17 cellular contexts compared by ENCODE assay signal in the genomic region with DNA sequence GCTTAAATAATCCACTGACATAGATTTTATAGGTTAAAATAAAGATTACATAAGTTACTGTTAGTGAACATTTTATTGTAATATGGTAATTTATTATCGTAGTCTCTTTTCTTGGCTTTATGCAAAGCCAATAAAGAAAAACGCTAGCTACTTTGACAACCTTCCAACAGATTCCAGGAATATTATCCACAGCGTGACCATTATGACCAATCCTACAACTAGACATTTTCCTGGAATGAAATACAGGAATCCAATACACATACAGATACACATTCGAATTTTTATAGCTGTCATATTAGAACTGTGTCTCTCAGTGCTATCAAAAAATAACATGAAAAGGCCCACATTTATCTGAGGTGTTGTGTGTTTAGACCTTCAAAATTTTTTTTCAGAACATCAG. TPM values are rescaled to one million over a fixed set of nuclear protein-coding genes. Genes with fewer than 3 reads are reported as not detected.
DNase-seq lines count a peak whose midpoint lies in the region; ATAC-seq and TF ChIP-seq lines count a peak whose summit lies in the region.
"Had no signal": no experiment of that assay in that cellular context is flagged by ENCODE, and none has a peak within 500 bp of the region (broad histone marks: within the 10 kb centered on the region; RNA-seq: fewer than 3 reads in every experiment).

No MANE protein-coding gene starts in this region.

- no peak overlapping the region for H3K4me3 Mint-ChIP-seq in stimulated activated effector memory CD8-positive, alpha-beta T cell treated with anti-CD3 and anti-CD28 coated beads, Interleukin-12 subunit alpha, Interleukin-12 subunit beta, amount 100 ng/mL, for 72 hours
- H3K4me3 Mint-ChIP-seq in WTC11: no peak overlapping the region
- no peak overlapping the region for H3K4me3 Mint-ChIP-seq in type B pancreatic cell
- H3K4me3 Mint-ChIP-seq: B cell had no signal

- H3K9ac ChIP-seq in adipocyte (ENCODE audit: low read length): no peak overlapping the region

- CTCF ChIA-PET in WTC11 (lab: Charles Lee): no interaction called here

- peak overlapping the region; percentile 2 for H3K4me3 ChIP-seq in adipocyte (ENCODE audit: low read length)
- H3K4me3 ChIP-seq in fibroblast of mammary gland (ENCODE audit: control insufficient read depth, low read depth, low read length): no peak overlapping the region
- H3K4me3 ChIP-seq: Peyer's patch had no signal

- peak overlapping the region; percentile 16 for H3K27ac Mint-ChIP-seq in stimulated activated effector memory CD8-positive, alpha-beta T cell treated with anti-CD3 and anti-CD28 coated beads, Interleukin-12 subunit alpha, Interleukin-12 subunit beta, amount 100 ng/mL, for 72 hours
- H3K27ac Mint-ChIP-seq in WTC11 (no peak overlapping the region), type B pancreatic cell (no peak overlapping the region)
- H3K27ac Mint-ChIP-seq: B cell had no signal

- H3K27me3 Mint-ChIP-seq in WTC11 (ENCODE audit: low read depth): no peaks in the 10 kb centered on the region
- H3K27me3 Mint-ChIP-seq in type B pancreatic cell: no peaks in the 10 kb centered on the region
- H3K27me3 Mint-ChIP-seq: B cell had no signal

- ATAC-seq in stimulated activated effector memory CD8-positive, alpha-beta T cell treated with anti-CD3 and anti-CD28 coated beads, Interleukin-12 subunit alpha, Interleukin-12 subunit beta, amount 100 ng/mL, for 72 hours: no peak
- ATAC-seq in HG03432 (IDR thresholded peaks at IDR 0.05; ENCODE audit: unreplicated experiment): no peak
- no peak for ATAC-seq in WTC11

- DNase-seq in EH (ENCODE audit: low read depth) (peak; percentile 58), adipocyte (ENCODE audit: low read depth) (no peak), fibroblast of mammary gland (ENCODE audit: low read depth) (peak; percentile 45), SW 1271 (lab: John Stamatoyannopoulos, UW) (no peak), WTC11 (ENCODE audit: low spot score) (no peak), type B pancreatic cell (ENCODE audit: extremely low spot score, unreplicated experiment) (no peak)
- DNase-seq in stimulated activated effector memory CD8-positive, alpha-beta T cell treated with anti-CD3 and anti-CD28 coated beads, Interleukin-12 subunit alpha, Interleukin-12 subunit beta, amount 100 ng/mL, for 72 hours (ENCODE audit: low spot score in 2 of 2): no peak
- DNase-seq: COR-L47; GF-D8; Kasumi-1; NCI-H1105 treated with DMSO at 0.1 percent for 48 hours; NCI-H1694; NCI-H2081 treated with DMSO at 0.1 percent for 48 hours; NK-92 treated with Interleukin-12 subunit alpha and Interleukin-12 subunit beta, amount 100 ng/mL, for 24 hours; Peyer's patch had no signal

- H3K27me3 ChIP-seq in adipocyte (replicated peaks; ENCODE audit: control insufficient read depth, insufficient read depth, low read length): no peaks in the 10 kb centered on the region
- H3K27me3 ChIP-seq: Peyer's patch had no signal

- no peaks in the 10 kb centered on the region for H3K4me1 Mint-ChIP-seq in stimulated activated effector memory CD8-positive, alpha-beta T cell treated with anti-CD3 and anti-CD28 coated beads, Interleukin-12 subunit alpha, Interleukin-12 subunit beta, amount 100 ng/mL, for 72 hours
- H3K4me1 Mint-ChIP-seq in WTC11: no peaks in the 10 kb centered on the region
- no peaks in the 10 kb centered on the region for H3K4me1 Mint-ChIP-seq in type B pancreatic cell (ENCODE audit: unreplicated experiment)
- H3K4me1 Mint-ChIP-seq: B cell had no signal

- peaks cover 5% of the 10 kb centered on the region for H3K36me3 ChIP-seq in adipocyte (ENCODE audit: control insufficient read depth, insufficient read depth, low read length, severe bottlenecking)
- H3K36me3 ChIP-seq: Peyer's patch had no signal

- no peaks in the 10 kb centered on the region for H3K9me3 ChIP-seq in adipocyte (ENCODE audit: control insufficient read depth, low read length)

- no peaks in the 10 kb centered on the region for H3K9me3 Mint-ChIP-seq in stimulated activated effector memory CD8-positive, alpha-beta T cell treated with anti-CD3 and anti-CD28 coated beads, Interleukin-12 subunit alpha, Interleukin-12 subunit beta, amount 100 ng/mL, for 72 hours
- H3K9me3 Mint-ChIP-seq in WTC11 (peaks cover 24% of the 10 kb centered on the region), type B pancreatic cell (peaks cover 4% of the 10 kb centered on the region)

- POLR2A ChIA-PET in WTC11 (lab: Charles Lee): no interaction called here

- H3K4me1 ChIP-seq in adipocyte (ENCODE audit: control insufficient read depth, insufficient read depth, low read length): peaks cover 8% of the 10 kb centered on the region
- H3K4me1 ChIP-seq: Peyer's patch had no signal

- TF ChIP-seq CTCF in fibroblast of mammary gland (conservative IDR thresholded peaks at IDR 0.05; ENCODE audit: control insufficient read depth, insufficient read depth, low read depth, low read length) (no peak), WTC11 (IDR thresholded peaks at IDR 0.05) (no peak), type B pancreatic cell (conservative IDR thresholded peaks at IDR 0.05) (no peak)

- no peaks in the 10 kb centered on the region for H3K36me3 Mint-ChIP-seq in stimulated activated effector memory CD8-positive, alpha-beta T cell treated with anti-CD3 and anti-CD28 coated beads, Interleukin-12 subunit alpha, Interleukin-12 subunit beta, amount 100 ng/mL, for 72 hours
- H3K36me3 Mint-ChIP-seq in WTC11 (peaks cover 22% of the 10 kb centered on the region), type B pancreatic cell (peaks cover 22% of the 10 kb centered on the region)

TF ChIP-seq in WTC11, 78 proteins besides CTCF, POLR2A, EP300 and RAD21 (continues in another document):
- TF ChIP-seq, protein P1, sequence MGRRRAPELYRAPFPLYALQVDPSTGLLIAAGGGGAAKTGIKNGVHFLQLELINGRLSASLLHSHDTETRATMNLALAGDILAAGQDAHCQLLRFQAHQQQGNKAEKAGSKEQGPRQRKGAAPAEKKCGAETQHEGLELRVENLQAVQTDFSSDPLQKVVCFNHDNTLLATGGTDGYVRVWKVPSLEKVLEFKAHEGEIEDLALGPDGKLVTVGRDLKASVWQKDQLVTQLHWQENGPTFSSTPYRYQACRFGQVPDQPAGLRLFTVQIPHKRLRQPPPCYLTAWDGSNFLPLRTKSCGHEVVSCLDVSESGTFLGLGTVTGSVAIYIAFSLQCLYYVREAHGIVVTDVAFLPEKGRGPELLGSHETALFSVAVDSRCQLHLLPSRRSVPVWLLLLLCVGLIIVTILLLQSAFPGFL (CRISPR knock-in tag; IDR thresholded peaks at IDR 0.05; ENCODE audit: borderline replicate concordance): no peak
- TF ChIP-seq, protein P2, sequence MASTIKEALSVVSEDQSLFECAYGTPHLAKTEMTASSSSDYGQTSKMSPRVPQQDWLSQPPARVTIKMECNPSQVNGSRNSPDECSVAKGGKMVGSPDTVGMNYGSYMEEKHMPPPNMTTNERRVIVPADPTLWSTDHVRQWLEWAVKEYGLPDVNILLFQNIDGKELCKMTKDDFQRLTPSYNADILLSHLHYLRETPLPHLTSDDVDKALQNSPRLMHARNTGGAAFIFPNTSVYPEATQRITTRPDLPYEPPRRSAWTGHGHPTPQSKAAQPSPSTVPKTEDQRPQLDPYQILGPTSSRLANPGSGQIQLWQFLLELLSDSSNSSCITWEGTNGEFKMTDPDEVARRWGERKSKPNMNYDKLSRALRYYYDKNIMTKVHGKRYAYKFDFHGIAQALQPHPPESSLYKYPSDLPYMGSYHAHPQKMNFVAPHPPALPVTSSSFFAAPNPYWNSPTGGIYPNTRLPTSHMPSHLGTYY (CRISPR knock-in tag; IDR thresholded peaks at IDR 0.05): no peak
- TF ChIP-seq FOXJ3 (CRISPR knock-in tag; IDR thresholded peaks at IDR 0.05; ENCODE audit: borderline replicate concordance) (no peak), NFATC4 (CRISPR knock-in tag; IDR thresholded peaks at IDR 0.05) (no peak), ZNF121 (CRISPR knock-in tag; IDR thresholded peaks at IDR 0.05) (no peak), ATF1 (CRISPR knock-in tag; IDR thresholded peaks at IDR 0.05) (no peak), ZNF138 (CRISPR knock-in tag; conservative IDR thresholded peaks at IDR 0.05) (no peak), IRF2 (CRISPR knock-in tag; IDR thresholded peaks at IDR 0.05; ENCODE audit: borderline replicate concordance, low read depth) (no peak), SMAD3 (CRISPR knock-in tag; IDR thresholded peaks at IDR 0.05; ENCODE audit: borderline replicate concordance) (no peak), FOXP1 (CRISPR knock-in tag; IDR thresholded peaks at IDR 0.05; ENCODE audit: borderline replicate concordance) (no peak), CREM (CRISPR knock-in tag; IDR thresholded peaks at IDR 0.05) (no peak)
- TF ChIP-seq, protein P3, sequence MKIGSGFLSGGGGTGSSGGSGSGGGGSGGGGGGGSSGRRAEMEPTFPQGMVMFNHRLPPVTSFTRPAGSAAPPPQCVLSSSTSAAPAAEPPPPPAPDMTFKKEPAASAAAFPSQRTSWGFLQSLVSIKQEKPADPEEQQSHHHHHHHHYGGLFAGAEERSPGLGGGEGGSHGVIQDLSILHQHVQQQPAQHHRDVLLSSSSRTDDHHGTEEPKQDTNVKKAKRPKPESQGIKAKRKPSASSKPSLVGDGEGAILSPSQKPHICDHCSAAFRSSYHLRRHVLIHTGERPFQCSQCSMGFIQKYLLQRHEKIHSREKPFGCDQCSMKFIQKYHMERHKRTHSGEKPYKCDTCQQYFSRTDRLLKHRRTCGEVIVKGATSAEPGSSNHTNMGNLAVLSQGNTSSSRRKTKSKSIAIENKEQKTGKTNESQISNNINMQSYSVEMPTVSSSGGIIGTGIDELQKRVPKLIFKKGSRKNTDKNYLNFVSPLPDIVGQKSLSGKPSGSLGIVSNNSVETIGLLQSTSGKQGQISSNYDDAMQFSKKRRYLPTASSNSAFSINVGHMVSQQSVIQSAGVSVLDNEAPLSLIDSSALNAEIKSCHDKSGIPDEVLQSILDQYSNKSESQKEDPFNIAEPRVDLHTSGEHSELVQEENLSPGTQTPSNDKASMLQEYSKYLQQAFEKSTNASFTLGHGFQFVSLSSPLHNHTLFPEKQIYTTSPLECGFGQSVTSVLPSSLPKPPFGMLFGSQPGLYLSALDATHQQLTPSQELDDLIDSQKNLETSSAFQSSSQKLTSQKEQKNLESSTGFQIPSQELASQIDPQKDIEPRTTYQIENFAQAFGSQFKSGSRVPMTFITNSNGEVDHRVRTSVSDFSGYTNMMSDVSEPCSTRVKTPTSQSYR (CRISPR knock-in tag; IDR thresholded peaks at IDR 0.05): no peak
- TF ChIP-seq, protein P4, sequence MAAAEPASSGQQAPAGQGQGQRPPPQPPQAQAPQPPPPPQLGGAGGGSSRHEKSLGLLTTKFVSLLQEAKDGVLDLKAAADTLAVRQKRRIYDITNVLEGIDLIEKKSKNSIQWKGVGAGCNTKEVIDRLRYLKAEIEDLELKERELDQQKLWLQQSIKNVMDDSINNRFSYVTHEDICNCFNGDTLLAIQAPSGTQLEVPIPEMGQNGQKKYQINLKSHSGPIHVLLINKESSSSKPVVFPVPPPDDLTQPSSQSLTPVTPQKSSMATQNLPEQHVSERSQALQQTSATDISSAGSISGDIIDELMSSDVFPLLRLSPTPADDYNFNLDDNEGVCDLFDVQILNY (CRISPR knock-in tag; IDR thresholded peaks at IDR 0.05): no peak

RNA-seq across cellular contexts. Expression of a gene that starts 13.1 kb away (rescaled TPM):
- total RNA-seq in WTC11 (2021): 2,589 to 2,799 TPM (median 2,697 TPM) in 3 replicates
- total RNA-seq in type B pancreatic cell (ENCODE audit: low replicate concordance): 2,642 and 2,645 TPM in 2 replicates

Comparison
In these comparisons a context has a peak if more than half of its experiments do, and no peak if none do; other contexts are left out.
1. DNase-seq: peak in EH (single experiment) and fibroblast of mammary gland (single experiment); none in adipocyte (single experiment), stimulated activated effector memory CD8-positive, alpha-beta T cell treated with anti-CD3 and anti-CD28 coated beads, Interleukin-12 subunit alpha, Interleukin-12 subunit beta, amount 100 ng/mL, for 72 hours (0 of 2), SW 1271 (0 of 2), WTC11 (single experiment) and type B pancreatic cell (single experiment).